In genomic region chr1:13956386-13956785, GRCh38 we compare ENCODE assay signal across 12 cellular contexts.
"Had no signal": no experiment of that assay in that cellular context is flagged by ENCODE, and none has a peak within 500 bp of the region (broad histone marks: within the 10 kb centered on the region; RNA-seq: fewer than 3 reads in every experiment).

No MANE protein-coding gene starts in this region.

- H3K4me3 ChIP-seq: esophagus squamous epithelium, tibial artery, uterus had no signal

- H3K9me3 Mint-ChIP-seq: activated naive CD4-positive, alpha-beta T cell treated with anti-CD3 and anti-CD28 coated beads, Interleukin-2, amount 50 U/mL, for 24 hours; naive thymus-derived CD8-positive, alpha-beta T cell; stimulated activated memory B cell treated with anti-CD40 and anti-IgM and Interleukin-4, amounts not matched to agents 10 μg/mL and 1 μg/mL and 100 μg/mL, for 72 hours had no signal

- H3K27me3 ChIP-seq: brain microvascular endothelial cell, uterus had no signal

- H3K4me1 ChIP-seq: esophagus squamous epithelium, tibial artery, uterus had no signal

- H3K9me3 ChIP-seq: esophagus squamous epithelium, tibial artery, uterus had no signal

- DNase-seq: activated CD4-positive, alpha-beta T cell treated with anti-CD3 and anti-CD28 coated beads, Interleukin-2, amount 50 U/mL, for 1 hour; activated CD4-positive, CD25-positive, alpha-beta regulatory T cell; activated T-cell treated with anti-CD3 and anti-CD28 coated beads for 4 hours; brain microvascular endothelial cell; esophagus squamous epithelium; hypothalamus; naive thymus-derived CD8-positive, alpha-beta T cell; right cardiac atrium; tibial artery; uterus had no signal

- H3K36me3 Mint-ChIP-seq: activated naive CD4-positive, alpha-beta T cell treated with anti-CD3 and anti-CD28 coated beads, Interleukin-2, amount 50 U/mL, for 24 hours; naive thymus-derived CD8-positive, alpha-beta T cell; stimulated activated memory B cell treated with anti-CD40 and anti-IgM and Interleukin-4, amounts not matched to agents 10 μg/mL and 1 μg/mL and 100 μg/mL, for 72 hours had no signal

- H3K4me3 Mint-ChIP-seq: activated naive CD4-positive, alpha-beta T cell treated with anti-CD3 and anti-CD28 coated beads, Interleukin-2, amount 50 U/mL, for 24 hours; naive thymus-derived CD8-positive, alpha-beta T cell; stimulated activated memory B cell treated with anti-CD40 and anti-IgM and Interleukin-4, amounts not matched to agents 10 μg/mL and 1 μg/mL and 100 μg/mL, for 72 hours had no signal

- H3K36me3 ChIP-seq: brain microvascular endothelial cell, esophagus squamous epithelium, tibial artery, uterus had no signal

- H3K27ac Mint-ChIP-seq: activated naive CD4-positive, alpha-beta T cell treated with anti-CD3 and anti-CD28 coated beads, Interleukin-2, amount 50 U/mL, for 24 hours; stimulated activated memory B cell treated with anti-CD40 and anti-IgM and Interleukin-4, amounts not matched to agents 10 μg/mL and 1 μg/mL and 100 μg/mL, for 72 hours had no signal

- H3K4me1 Mint-ChIP-seq: activated naive CD4-positive, alpha-beta T cell treated with anti-CD3 and anti-CD28 coated beads, Interleukin-2, amount 50 U/mL, for 24 hours; naive thymus-derived CD8-positive, alpha-beta T cell; stimulated activated memory B cell treated with anti-CD40 and anti-IgM and Interleukin-4, amounts not matched to agents 10 μg/mL and 1 μg/mL and 100 μg/mL, for 72 hours had no signal

- H3K27ac ChIP-seq: brain microvascular endothelial cell, esophagus squamous epithelium, tibial artery, uterus had no signal
